ENCODE assay signal across 2 cellular contexts in genomic region chr7:50685445-50686070, GRCh38.
TF ChIP-seq lines count a peak whose summit lies in the region.

No MANE protein-coding gene starts in this region.

TF ChIP-seq in Ishikawa, 13 proteins besides CTCF, POLR2A, EP300 and RAD21 (continued from another document):
- no peak for TF ChIP-seq REST (IDR thresholded peaks at IDR 0.05; ENCODE audit: low read depth)
- no peak for TF ChIP-seq MAX (IDR thresholded peaks at IDR 0.05)

TF ChIP-seq in SK-N-SH treated with all-trans-retinoic acid at 6 μM for 48 hours, 23 proteins besides CTCF, POLR2A, EP300 and RAD21 (continued from another document):
- no peak for TF ChIP-seq POU6F1 (CRISPR knock-in tag; IDR thresholded peaks at IDR 0.05; ENCODE audit: borderline replicate concordance, low read depth)
TF ChIP-seq in SK-N-SH treated with all-trans-retinoic acid at 6 μM for 48 hours: peak in this region for 0.
